In genomic region chr5:72816297-72817075, GRCh38 we compare ENCODE assay signal across 1 cellular context.
TF ChIP-seq lines count a peak whose summit lies in the region.

Gene TNPO1 (plus strand): TSS chr5:72816661. CDS start chr5:72816738, 77 bp downstream.

TF ChIP-seq in HepG2, 621 proteins besides CTCF, POLR2A, EP300 and RAD21 (continued from another document and continues in another):
- TF ChIP-seq, protein P1, sequence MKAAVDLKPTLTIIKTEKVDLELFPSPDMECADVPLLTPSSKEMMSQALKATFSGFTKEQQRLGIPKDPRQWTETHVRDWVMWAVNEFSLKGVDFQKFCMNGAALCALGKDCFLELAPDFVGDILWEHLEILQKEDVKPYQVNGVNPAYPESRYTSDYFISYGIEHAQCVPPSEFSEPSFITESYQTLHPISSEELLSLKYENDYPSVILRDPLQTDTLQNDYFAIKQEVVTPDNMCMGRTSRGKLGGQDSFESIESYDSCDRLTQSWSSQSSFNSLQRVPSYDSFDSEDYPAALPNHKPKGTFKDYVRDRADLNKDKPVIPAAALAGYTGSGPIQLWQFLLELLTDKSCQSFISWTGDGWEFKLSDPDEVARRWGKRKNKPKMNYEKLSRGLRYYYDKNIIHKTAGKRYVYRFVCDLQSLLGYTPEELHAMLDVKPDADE (CRISPR knock-in tag; IDR thresholded peaks at IDR 0.05): no peak; the same call in 1 of the 2 replicates
- peak; percentile 59; the same call in 1 of the 2 replicates for TF ChIP-seq TFDP1 (CRISPR knock-in tag; IDR thresholded peaks at IDR 0.05; ENCODE audit: borderline replicate concordance)
- TF ChIP-seq, protein P2, sequence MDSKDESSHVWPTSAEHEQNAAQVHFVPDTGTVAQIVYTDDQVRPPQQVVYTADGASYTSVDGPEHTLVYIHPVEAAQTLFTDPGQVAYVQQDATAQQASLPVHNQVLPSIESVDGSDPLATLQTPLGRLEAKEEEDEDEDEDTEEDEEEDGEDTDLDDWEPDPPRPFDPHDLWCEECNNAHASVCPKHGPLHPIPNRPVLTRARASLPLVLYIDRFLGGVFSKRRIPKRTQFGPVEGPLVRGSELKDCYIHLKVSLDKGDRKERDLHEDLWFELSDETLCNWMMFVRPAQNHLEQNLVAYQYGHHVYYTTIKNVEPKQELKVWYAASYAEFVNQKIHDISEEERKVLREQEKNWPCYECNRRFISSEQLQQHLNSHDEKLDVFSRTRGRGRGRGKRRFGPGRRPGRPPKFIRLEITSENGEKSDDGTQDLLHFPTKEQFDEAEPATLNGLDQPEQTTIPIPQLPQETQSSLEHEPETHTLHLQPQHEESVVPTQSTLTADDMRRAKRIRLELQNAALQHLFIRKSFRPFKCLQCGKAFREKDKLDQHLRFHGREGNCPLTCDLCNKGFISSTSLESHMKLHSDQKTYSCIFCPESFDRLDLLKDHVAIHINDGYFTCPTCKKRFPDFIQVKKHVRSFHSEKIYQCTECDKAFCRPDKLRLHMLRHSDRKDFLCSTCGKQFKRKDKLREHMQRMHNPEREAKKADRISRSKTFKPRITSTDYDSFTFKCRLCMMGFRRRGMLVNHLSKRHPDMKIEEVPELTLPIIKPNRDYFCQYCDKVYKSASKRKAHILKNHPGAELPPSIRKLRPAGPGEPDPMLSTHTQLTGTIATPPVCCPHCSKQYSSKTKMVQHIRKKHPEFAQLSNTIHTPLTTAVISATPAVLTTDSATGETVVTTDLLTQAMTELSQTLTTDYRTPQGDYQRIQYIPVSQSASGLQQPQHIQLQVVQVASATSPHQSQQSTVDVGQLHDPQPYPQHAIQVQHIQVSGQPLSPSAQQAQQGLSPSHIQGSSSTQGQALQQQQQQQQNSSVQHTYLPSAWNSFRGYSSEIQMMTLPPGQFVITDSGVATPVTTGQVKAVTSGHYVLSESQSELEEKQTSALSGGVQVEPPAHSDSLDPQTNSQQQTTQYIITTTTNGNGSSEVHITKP (CRISPR knock-in tag; IDR thresholded peaks at IDR 0.05; ENCODE audit: low read depth): no peak
- peak; percentile 63; the same call in 1 of the 2 replicates for TF ChIP-seq ZNF350 (CRISPR knock-in tag; IDR thresholded peaks at IDR 0.05; ENCODE audit: borderline replicate concordance, low read depth)
- no peak for TF ChIP-seq SRSF4 (IDR thresholded peaks at IDR 0.05; ENCODE audit: low read depth, low read length, poor library complexity, severe bottlenecking)
- no peak; the same call in 1 of the 2 replicates for TF ChIP-seq SATB2 (CRISPR knock-in tag; IDR thresholded peaks at IDR 0.05)
- TF ChIP-seq, protein P3, sequence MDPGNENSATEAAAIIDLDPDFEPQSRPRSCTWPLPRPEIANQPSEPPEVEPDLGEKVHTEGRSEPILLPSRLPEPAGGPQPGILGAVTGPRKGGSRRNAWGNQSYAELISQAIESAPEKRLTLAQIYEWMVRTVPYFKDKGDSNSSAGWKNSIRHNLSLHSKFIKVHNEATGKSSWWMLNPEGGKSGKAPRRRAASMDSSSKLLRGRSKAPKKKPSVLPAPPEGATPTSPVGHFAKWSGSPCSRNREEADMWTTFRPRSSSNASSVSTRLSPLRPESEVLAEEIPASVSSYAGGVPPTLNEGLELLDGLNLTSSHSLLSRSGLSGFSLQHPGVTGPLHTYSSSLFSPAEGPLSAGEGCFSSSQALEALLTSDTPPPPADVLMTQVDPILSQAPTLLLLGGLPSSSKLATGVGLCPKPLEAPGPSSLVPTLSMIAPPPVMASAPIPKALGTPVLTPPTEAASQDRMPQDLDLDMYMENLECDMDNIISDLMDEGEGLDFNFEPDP (CRISPR knock-in tag; conservative IDR thresholded peaks at IDR 0.05): no peak
- peak; percentile 76; the same call in 1 of the 2 replicates for TF ChIP-seq REPIN1 (CRISPR knock-in tag; IDR thresholded peaks at IDR 0.05; ENCODE audit: borderline replicate concordance, low read depth)
- TF ChIP-seq ATF1 (CRISPR knock-in tag; IDR thresholded peaks at IDR 0.05): no peak
- TF ChIP-seq FOXM1 (CRISPR knock-in tag; IDR thresholded peaks at IDR 0.05): no peak
- TF ChIP-seq, protein P4, sequence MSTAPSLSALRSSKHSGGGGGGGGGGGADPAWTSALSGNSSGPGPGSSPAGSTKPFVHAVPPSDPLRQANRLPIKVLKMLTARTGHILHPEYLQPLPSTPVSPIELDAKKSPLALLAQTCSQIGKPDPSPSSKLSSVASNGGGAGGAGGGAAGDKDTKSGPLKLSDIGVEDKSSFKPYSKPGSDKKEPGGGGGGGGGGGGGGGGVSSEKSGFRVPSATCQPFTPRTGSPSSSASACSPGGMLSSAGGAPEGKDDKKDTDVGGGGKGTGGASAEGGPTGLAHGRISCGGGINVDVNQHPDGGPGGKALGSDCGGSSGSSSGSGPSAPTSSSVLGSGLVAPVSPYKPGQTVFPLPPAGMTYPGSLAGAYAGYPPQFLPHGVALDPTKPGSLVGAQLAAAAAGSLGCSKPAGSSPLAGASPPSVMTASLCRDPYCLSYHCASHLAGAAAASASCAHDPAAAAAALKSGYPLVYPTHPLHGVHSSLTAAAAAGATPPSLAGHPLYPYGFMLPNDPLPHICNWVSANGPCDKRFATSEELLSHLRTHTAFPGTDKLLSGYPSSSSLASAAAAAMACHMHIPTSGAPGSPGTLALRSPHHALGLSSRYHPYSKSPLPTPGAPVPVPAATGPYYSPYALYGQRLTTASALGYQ (CRISPR knock-in tag; IDR thresholded peaks at IDR 0.05): peak; percentile 55; the same call in 1 of the 2 replicates
- TF ChIP-seq CBX5 (CRISPR knock-in tag; IDR thresholded peaks at IDR 0.05; ENCODE audit: borderline replicate concordance): no peak
- TF ChIP-seq, protein P5, sequence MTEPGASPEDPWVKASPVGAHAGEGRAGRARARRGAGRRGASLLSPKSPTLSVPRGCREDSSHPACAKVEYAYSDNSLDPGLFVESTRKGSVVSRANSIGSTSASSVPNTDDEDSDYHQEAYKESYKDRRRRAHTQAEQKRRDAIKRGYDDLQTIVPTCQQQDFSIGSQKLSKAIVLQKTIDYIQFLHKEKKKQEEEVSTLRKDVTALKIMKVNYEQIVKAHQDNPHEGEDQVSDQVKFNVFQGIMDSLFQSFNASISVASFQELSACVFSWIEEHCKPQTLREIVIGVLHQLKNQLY (CRISPR knock-in tag; IDR thresholded peaks at IDR 0.05): no peak
- TF ChIP-seq RXRB (CRISPR knock-in tag; IDR thresholded peaks at IDR 0.05; ENCODE audit: borderline replicate concordance): no peak
- TF ChIP-seq RNF219 (CRISPR knock-in tag; IDR thresholded peaks at IDR 0.05): no peak
- no peak for TF ChIP-seq ZFP1 (CRISPR knock-in tag; IDR thresholded peaks at IDR 0.05)
- no peak; the same call in 1 of the 2 replicates for TF ChIP-seq ZNF790 (CRISPR knock-in tag; IDR thresholded peaks at IDR 0.05; ENCODE audit: borderline replicate concordance)
- TF ChIP-seq ZNF431 (CRISPR knock-in tag; IDR thresholded peaks at IDR 0.05; ENCODE audit: borderline replicate concordance, low read depth): no peak
- TF ChIP-seq, protein P6, sequence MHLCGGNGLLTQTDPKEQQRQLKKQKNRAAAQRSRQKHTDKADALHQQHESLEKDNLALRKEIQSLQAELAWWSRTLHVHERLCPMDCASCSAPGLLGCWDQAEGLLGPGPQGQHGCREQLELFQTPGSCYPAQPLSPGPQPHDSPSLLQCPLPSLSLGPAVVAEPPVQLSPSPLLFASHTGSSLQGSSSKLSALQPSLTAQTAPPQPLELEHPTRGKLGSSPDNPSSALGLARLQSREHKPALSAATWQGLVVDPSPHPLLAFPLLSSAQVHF (CRISPR knock-in tag; IDR thresholded peaks at IDR 0.05): no peak
- TF ChIP-seq HOXA7 (CRISPR knock-in tag; IDR thresholded peaks at IDR 0.05): no peak
- no peak for TF ChIP-seq HNF4G (IDR thresholded peaks at IDR 0.05; ENCODE audit: borderline replicate concordance, low read depth, low read length)
- no peak; the same call in 1 of the 2 replicates for TF ChIP-seq HNF4G (CRISPR knock-in tag; IDR thresholded peaks at IDR 0.05; ENCODE audit: borderline replicate concordance, low read depth)
- TF ChIP-seq ZNF367 (CRISPR knock-in tag; IDR thresholded peaks at IDR 0.05; ENCODE audit: borderline replicate concordance): no peak
- peak; percentile 33; the same call in 1 of the 2 replicates for TF ChIP-seq POLR2AphosphoS5 (IDR thresholded peaks at IDR 0.05; ENCODE audit: low read depth, low read length)
- peak; percentile 15; the same call in 1 of the 2 replicates for TF ChIP-seq ZNF224 (CRISPR knock-in tag; IDR thresholded peaks at IDR 0.05)
- TF ChIP-seq BRCA1 (CRISPR knock-in tag; IDR thresholded peaks at IDR 0.05): peak; percentile 33; the same call in 1 of the 2 replicates
- no peak for TF ChIP-seq ZFP36L1 (CRISPR knock-in tag; IDR thresholded peaks at IDR 0.05)
- TF ChIP-seq, protein P7, sequence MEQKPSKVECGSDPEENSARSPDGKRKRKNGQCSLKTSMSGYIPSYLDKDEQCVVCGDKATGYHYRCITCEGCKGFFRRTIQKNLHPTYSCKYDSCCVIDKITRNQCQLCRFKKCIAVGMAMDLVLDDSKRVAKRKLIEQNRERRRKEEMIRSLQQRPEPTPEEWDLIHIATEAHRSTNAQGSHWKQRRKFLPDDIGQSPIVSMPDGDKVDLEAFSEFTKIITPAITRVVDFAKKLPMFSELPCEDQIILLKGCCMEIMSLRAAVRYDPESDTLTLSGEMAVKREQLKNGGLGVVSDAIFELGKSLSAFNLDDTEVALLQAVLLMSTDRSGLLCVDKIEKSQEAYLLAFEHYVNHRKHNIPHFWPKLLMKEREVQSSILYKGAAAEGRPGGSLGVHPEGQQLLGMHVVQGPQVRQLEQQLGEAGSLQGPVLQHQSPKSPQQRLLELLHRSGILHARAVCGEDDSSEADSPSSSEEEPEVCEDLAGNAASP (CRISPR knock-in tag; IDR thresholded peaks at IDR 0.05; ENCODE audit: borderline replicate concordance): no peak
- TF ChIP-seq GATA4 (IDR thresholded peaks at IDR 0.05; ENCODE audit: borderline replicate concordance, low read depth): no peak
- TF ChIP-seq ZNF501 (CRISPR knock-in tag; IDR thresholded peaks at IDR 0.05): peak; percentile 90
- TF ChIP-seq RAD51 (IDR thresholded peaks at IDR 0.05; ENCODE audit: borderline replicate concordance): no peak
- peak; percentile 93; the same call in 1 of the 2 replicates for TF ChIP-seq MYPOP (CRISPR knock-in tag; IDR thresholded peaks at IDR 0.05)
- peak; percentile 37; the same call in 1 of the 2 replicates for TF ChIP-seq MED13 (CRISPR knock-in tag; IDR thresholded peaks at IDR 0.05)
- TF ChIP-seq ZNF337 (CRISPR knock-in tag; IDR thresholded peaks at IDR 0.05; ENCODE audit: borderline replicate concordance, low read depth): no peak
- TF ChIP-seq WIZ (CRISPR knock-in tag; IDR thresholded peaks at IDR 0.05): 0 out of 2 replicates have a peak, but pooled peaks have one; percentile 26
- TF ChIP-seq POGZ (CRISPR knock-in tag; IDR thresholded peaks at IDR 0.05): 0 out of 2 replicates have a peak, but pooled peaks have one; percentile 67
- TF ChIP-seq JARID2 (CRISPR knock-in tag; IDR thresholded peaks at IDR 0.05; ENCODE audit: insufficient replicate concordance): no peak
- TF ChIP-seq ZSCAN21 (CRISPR knock-in tag; IDR thresholded peaks at IDR 0.05; ENCODE audit: borderline replicate concordance): 0 out of 2 replicates have a peak, but pooled peaks have one; percentile 38
- TF ChIP-seq HINFP (CRISPR knock-in tag; IDR thresholded peaks at IDR 0.05; ENCODE audit: low read depth): 0 out of 2 replicates have a peak, but pooled peaks have one; percentile 27
- TF ChIP-seq, protein P8, sequence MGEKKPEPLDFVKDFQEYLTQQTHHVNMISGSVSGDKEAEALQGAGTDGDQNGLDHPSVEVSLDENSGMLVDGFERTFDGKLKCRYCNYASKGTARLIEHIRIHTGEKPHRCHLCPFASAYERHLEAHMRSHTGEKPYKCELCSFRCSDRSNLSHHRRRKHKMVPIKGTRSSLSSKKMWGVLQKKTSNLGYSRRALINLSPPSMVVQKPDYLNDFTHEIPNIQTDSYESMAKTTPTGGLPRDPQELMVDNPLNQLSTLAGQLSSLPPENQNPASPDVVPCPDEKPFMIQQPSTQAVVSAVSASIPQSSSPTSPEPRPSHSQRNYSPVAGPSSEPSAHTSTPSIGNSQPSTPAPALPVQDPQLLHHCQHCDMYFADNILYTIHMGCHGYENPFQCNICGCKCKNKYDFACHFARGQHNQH (CRISPR knock-in tag; IDR thresholded peaks at IDR 0.05): no peak; the same call in 1 of the 2 replicates
- no peak for TF ChIP-seq CHD2 (IDR thresholded peaks at IDR 0.05; ENCODE audit: low read depth, low read length)
- TF ChIP-seq ZNF557 (CRISPR knock-in tag; IDR thresholded peaks at IDR 0.05): 0 out of 2 replicates have a peak, but pooled peaks have one; percentile 21
- no peak for TF ChIP-seq CHCHD3 (CRISPR knock-in tag; IDR thresholded peaks at IDR 0.05)
- no peak for TF ChIP-seq ZNF234 (CRISPR knock-in tag; conservative IDR thresholded peaks at IDR 0.05)
